10 cellular contexts compared by ENCODE assay signal in genomic region chr14:75454963-75455546, GRCh38. TPM values are rescaled to one million over a fixed set of nuclear protein-coding genes. Genes with fewer than 3 reads are reported as not detected.
DNase-seq lines count a peak whose midpoint lies in the region; ATAC-seq and TF ChIP-seq lines count a peak whose summit lies in the region.
"Had no signal": no experiment of that assay in that cellular context is flagged by ENCODE, and none has a peak within 500 bp of the region (broad histone marks: within the 10 kb centered on the region; RNA-seq: fewer than 3 reads in every experiment).

No MANE protein-coding gene starts in this region.

- no peaks in the 10 kb centered on the region for H3K9me3 Mint-ChIP-seq in endodermal cell
- no peaks in the 10 kb centered on the region for H3K9me3 Mint-ChIP-seq in immature natural killer cell
- H3K9me3 Mint-ChIP-seq: CD8-positive, alpha-beta memory T cell had no signal

- 0 out of 2 replicates have a peak, but pooled peaks cover 4% of the 10 kb centered on the region for H3F3A ChIP-seq in Loucy (ENCODE audit: low read depth)

- TF ChIP-seq CTCF in Loucy (conservative IDR thresholded peaks at IDR 0.05; ENCODE audit: low read length) (no peak), endodermal cell (conservative IDR thresholded peaks at IDR 0.05) (no peak)

- H3K27ac ChIP-seq in endodermal cell (ENCODE audit: low read depth, low read length): no peak overlapping the region

- H3K9ac ChIP-seq in Loucy (ENCODE audit: low read depth, low read length, poor library complexity, severe bottlenecking) (peak overlapping the region; percentile 8), endodermal cell (ENCODE audit: extremely low read depth, low read length, poor library complexity, severe bottlenecking) (no peak overlapping the region)

- peaks cover 41% of the 10 kb centered on the region; the same call in 1 of the 2 replicates for H3K79me2 ChIP-seq in Loucy (ENCODE audit: insufficient read depth, low read length)

- in situ Hi-C loops in ACHN (cut with HindIII; ENCODE audit: low pct_ligation_motif_present, low pct_unique_long_range_greater_than_20kb, low sequenced_read_pairs): no loop called here

- H3K9me3 ChIP-seq in Loucy (ENCODE audit: insufficient read depth, low read depth, low read length) (no peaks in the 10 kb centered on the region), endodermal cell (ENCODE audit: control insufficient read depth, low read length) (no peaks in the 10 kb centered on the region)

- H3K4me1 Mint-ChIP-seq in endodermal cell (peaks cover 35% of the 10 kb centered on the region), immature natural killer cell (peaks cover 13 to 17% of the 10 kb centered on the region in 2 donors)

- peak overlapping the region; percentile 25 for H3K4me2 ChIP-seq in Loucy (ENCODE audit: low read depth, low read length, poor library complexity, severe bottlenecking)

- no peak overlapping the region for H2AFZ ChIP-seq in Loucy (ENCODE audit: low read length)

- H3K4me3 ChIP-seq in Loucy (ENCODE audit: low read length, poor library complexity, severe bottlenecking) (no peak overlapping the region), endodermal cell (ENCODE audit: low read length) (no peak overlapping the region)

- H4K20me1 ChIP-seq in Loucy (ENCODE audit: insufficient read depth, low read length, poor library complexity, severe bottlenecking): no peaks in the 10 kb centered on the region

- H3K36me3 Mint-ChIP-seq in endodermal cell (ENCODE audit: low read depth): peaks cover 4% of the 10 kb centered on the region
- no peaks in the 10 kb centered on the region for H3K36me3 Mint-ChIP-seq in immature natural killer cell

- H3K27me3 ChIP-seq in Loucy (ENCODE audit: insufficient read depth, low read length, poor library complexity, severe bottlenecking) (no peaks in the 10 kb centered on the region), endodermal cell (ENCODE audit: control insufficient read depth, insufficient read depth, low read length, poor library complexity, severe bottlenecking) (no peaks in the 10 kb centered on the region)

- H3K27ac Mint-ChIP-seq in endodermal cell (peak overlapping the region; percentile 22), immature natural killer cell (no peak overlapping the region)
- H3K27ac Mint-ChIP-seq: CD8-positive, alpha-beta memory T cell had no signal

- H3K4me3 Mint-ChIP-seq in endodermal cell (no peak overlapping the region), immature natural killer cell (no peak overlapping the region)
- H3K4me3 Mint-ChIP-seq: CD8-positive, alpha-beta memory T cell had no signal

- peaks cover 80% of the 10 kb centered on the region for H3K4me1 ChIP-seq in Loucy (ENCODE audit: insufficient read depth, low read length, poor library complexity, severe bottlenecking)
- H3K4me1 ChIP-seq in endodermal cell (ENCODE audit: control insufficient read depth, insufficient read depth, low read length): peaks cover 16% of the 10 kb centered on the region

- H3K36me3 ChIP-seq in Loucy (ENCODE audit: insufficient read depth, low read length) (no peaks in the 10 kb centered on the region), endodermal cell (ENCODE audit: control insufficient read depth, insufficient read depth, low read length) (no peaks in the 10 kb centered on the region)

- WGBS in endodermal cell (ENCODE audit: insufficient coverage in 1 of 2, insufficient read length in 1 of 2), 2 experiments: 92 to 93% methylated on average over 10 to 12 of the region's 12 CpGs

- no peak for ATAC-seq in GM19351 (IDR thresholded peaks at IDR 0.05; ENCODE audit: unreplicated experiment)

- H3K27me3 Mint-ChIP-seq in endodermal cell (ENCODE audit: insufficient read depth) (no peaks in the 10 kb centered on the region), immature natural killer cell (ENCODE audit: low read depth in 3 of 3) (no peaks in the 10 kb centered on the region)

- H3K9me2 ChIP-seq in Loucy (replicated peaks; ENCODE audit: low read depth, low read length): no peaks in the 10 kb centered on the region

- DNase-seq in ACHN (peak; percentile 61), endodermal cell (peak; percentile 45), mucosa of gallbladder (ENCODE audit: low spot score) (peak; percentile 79), immature natural killer cell (no peak), NCI-H345 treated with DMSO at 0.1 percent for 48 hours (lab: John Stamatoyannopoulos, UW; ENCODE audit: unreplicated experiment) (no peak)
- DNase-seq in stimulated activated CD4-positive, alpha-beta T cell treated with anti-CD3 and anti-CD28 coated beads, Interleukin-4, amount 100 ng/mL, for 1 hour: no peak
- DNase-seq: activated effector memory CD4-positive, alpha-beta T cell treated with anti-CD3 and anti-CD28 coated beads, Interleukin-2, amount 50 U/mL, for 16 hours; CD8-positive, alpha-beta memory T cell had no signal

RNA-seq across cellular contexts. Expression of gene JDP2, which starts 27.2 kb away (rescaled TPM):
- total RNA-seq in endodermal cell: 10 to 100 TPM; 15.7 to 23.1 TPM
- polyA plus RNA-seq in endodermal cell (2013, experiment 1 of 2): 17.2 TPM
- polyA plus RNA-seq in endodermal cell (2013, experiment 2 of 2): 16.2 TPM
- total RNA-seq in mucosa of gallbladder: 43.0 TPM
- under 1 TPM in 1 of 3 donors, not detected in 2; 0.47 TPM for polyA plus RNA-seq in immature natural killer cell
- polyA plus RNA-seq: CD8-positive, alpha-beta memory T cell had no signal

Comparison
In these comparisons a context has a peak if more than half of its experiments do, and no peak if none do; other contexts are left out.
1. DNase-seq: peak in ACHN (single experiment), endodermal cell (single experiment) and mucosa of gallbladder (single experiment); none in stimulated activated CD4-positive, alpha-beta T cell treated with anti-CD3 and anti-CD28 coated beads, Interleukin-4, amount 100 ng/mL, for 1 hour (single experiment), immature natural killer cell (0 of 3) and NCI-H345 treated with DMSO at 0.1 percent for 48 hours (single experiment).